In genomic region chr4:182179105-182179504, GRCh38 we compare ENCODE assay signal across 13 cellular contexts.
DNase-seq lines count a peak whose midpoint lies in the region; ATAC-seq lines count a peak whose summit lies in the region.
"Had no signal": no experiment of that assay in that cellular context is flagged by ENCODE, and none has a peak within 500 bp of the region (broad histone marks: within the 10 kb centered on the region; RNA-seq: fewer than 3 reads in every experiment).

No MANE protein-coding gene starts in this region.

- H3K9me3 ChIP-seq in skeletal muscle satellite cell (replicated peaks; ENCODE audit: low read length), result no peaks in the 10 kb centered on the region
- H3K9me3 ChIP-seq: right lobe of liver had no signal

- no peaks in the 10 kb centered on the region for H3K27me3 ChIP-seq in skeletal muscle satellite cell (ENCODE audit: control insufficient read depth, insufficient read depth, low read length)
- H3K27me3 ChIP-seq: right lobe of liver had no signal

- peak overlapping the region; percentile 26 for H3K4me2 ChIP-seq in skeletal muscle satellite cell (ENCODE audit: low read length)

- H3K4me3 ChIP-seq in skeletal muscle satellite cell (ENCODE audit: low read length), result no peak overlapping the region
- H3K4me3 ChIP-seq: right lobe of liver had no signal

- DNase-seq in DMS53 (lab: John Stamatoyannopoulos, UW) (peak; percentile 6), DMS53 treated with DMSO at 0.1 percent for 48 hours (lab: John Stamatoyannopoulos, UW; ENCODE audit: unreplicated experiment) (no peak), NCI-H69 (lab: John Stamatoyannopoulos, UW) (peak; percentile 85), epithelial cell of prostate (ENCODE audit: low read depth, low spot score) (peak; percentile 3), SKM-1 (lab: John Stamatoyannopoulos, UW; ENCODE audit: unreplicated experiment) (no peak), HUDEP-2 (lab: John Stamatoyannopoulos, UW; ENCODE audit: unreplicated experiment in 76 of 76) (no peak)
- DNase-seq: activated CD4-positive, alpha-beta T cell treated with anti-CD3 and anti-CD28 coated beads, Interleukin-2, amount 10 ng/mL, durations not matched to agents 24 days and 14 days; right lobe of liver; SHP77 treated with DMSO at 0.1 percent for 48 hours; stimulated activated CD8-positive, alpha-beta memory T cell treated with anti-CD3 and anti-CD28 coated beads, Interleukin-4, amount 100 ng/mL, for 48 hours had no signal

- H3K4me1 ChIP-seq in skeletal muscle satellite cell (ENCODE audit: control insufficient read depth, insufficient read depth, low read length), result peaks cover 12% of the 10 kb centered on the region
- H3K4me1 ChIP-seq: right lobe of liver had no signal

- no peak overlapping the region for H3K9ac ChIP-seq in skeletal muscle satellite cell (ENCODE audit: low read depth, low read length)

- H3K27ac ChIP-seq in epithelial cell of prostate, result no peak overlapping the region
- H3K27ac ChIP-seq: 22Rv1, right lobe of liver had no signal

- ATAC-seq in HG03565 (IDR thresholded peaks at IDR 0.05; ENCODE audit: unreplicated experiment), result no peak
- ATAC-seq: right lobe of liver had no signal

- no peaks in the 10 kb centered on the region for H3K36me3 ChIP-seq in skeletal muscle satellite cell (ENCODE audit: insufficient read depth, low read length)
- H3K36me3 ChIP-seq: right lobe of liver had no signal

Comparison
In these comparisons a context has a peak if more than half of its experiments do, and no peak if none do; other contexts are left out.
1. DNase-seq: peak in DMS53 (single experiment), NCI-H69 (single experiment) and epithelial cell of prostate (single experiment); none in DMS53 treated with DMSO at 0.1 percent for 48 hours (single experiment), SKM-1 (single experiment) and HUDEP-2 (0 of 76).